29 cellular contexts compared by ENCODE assay signal in genomic region chr16:72285728-72286127, GRCh38.
DNase-seq lines count a peak whose midpoint lies in the region; ATAC-seq, FAIRE-seq and TF ChIP-seq lines count a peak whose summit lies in the region.
"Had no signal": no experiment of that assay in that cellular context is flagged by ENCODE, and none has a peak within 500 bp of the region (broad histone marks: within the 10 kb centered on the region; RNA-seq: fewer than 3 reads in every experiment).

No MANE protein-coding gene starts in this region.

- no peak for TF ChIP-seq CTCF in GM13977 (IDR thresholded peaks at IDR 0.05; ENCODE audit: extremely low read depth, insufficient read depth, missing control alignments)

- in situ Hi-C loops in GM13977 (cut with MboI; ENCODE audit: low pct_unique_long_range_greater_than_20kb, low sequenced_read_pairs, unreplicated experiment), result no loop called here

- DNase-seq in H54 (ENCODE audit: insufficient read length, low spot score) (no peak), RPMI7951 (ENCODE audit: low read depth) (peak; percentile 72), epithelial cell of prostate (ENCODE audit: low read depth, low spot score) (no peak), myocyte (ENCODE audit: low read depth) (peak; percentile 31), GM13977 (ENCODE audit: low spot score) (no peak)
- DNase-seq in stimulated activated CD4-positive, alpha-beta T cell treated with anti-CD3 and anti-CD28 coated beads, Interleukin-4, amount 100 ng/mL, for 24 hours, result no peak
- no peak for DNase-seq in activated CD4-positive, alpha-beta T cell treated with anti-CD3 and anti-CD28 coated beads, Interleukin-2, amount 50 U/mL, for 1 hour
- DNase-seq: activated CD4-positive, alpha-beta T cell treated with anti-CD3 and anti-CD28 coated beads for 4 hours; activated effector memory CD4-positive, alpha-beta T cell treated with anti-CD3 and anti-CD28 coated beads, Interleukin-2, amount 50 U/mL, for 16 hours; activated naive CD8-positive, alpha-beta T cell treated with anti-CD3 and anti-CD28 coated beads, Interleukin-2, amount 10 ng/mL, durations not matched to agents 7 days and 5 days; activated T-cell treated with anti-CD3 and anti-CD28 coated beads, Interleukin-2, amount 50 U/mL, for 1 hour; BE2C; CD8-positive, alpha-beta memory T cell; effector CD4-positive, alpha-beta T cell; foreskin keratinocyte; GM23248; KG1; naive B cell; NCI-H146; NCI-H2107; NCI-H446; NCI-H774; stimulated activated naive CD8-positive, alpha-beta T cell treated with anti-CD3 and anti-CD28 coated beads, Interleukin-15, Interleukin-2, amounts not matched to agents 100 U/mL and 50 U/mL, for 24 hours; T-helper 2 cell had no signal

- no peak for TF ChIP-seq POLR2A in H54 (IDR thresholded peaks at IDR 0.05; ENCODE audit: low read depth, low read length)

- FAIRE-seq in H54 (lab: Jason Lieb, UNC), result peak; percentile 6
- FAIRE-seq: colon, GM12892 had no signal

- peak overlapping the region; percentile 91 for H3K27ac ChIP-seq in epithelial cell of prostate
- H3K27ac ChIP-seq: foreskin keratinocyte, GM23248, RWPE1, SK-N-MC had no signal

- no peak for ATAC-seq in HG02840 (IDR thresholded peaks at IDR 0.05; ENCODE audit: low FRiP score, unreplicated experiment)
- ATAC-seq: foreskin keratinocyte; stimulated activated naive CD8-positive, alpha-beta T cell treated with anti-CD3 and anti-CD28 coated beads, Interleukin-15, Interleukin-2, amounts not matched to agents 100 U/mL and 50 U/mL, for 24 hours had no signal

Comparison
In these comparisons a context has a peak if more than half of its experiments do, and no peak if none do; other contexts are left out.
1. DNase-seq: peak in RPMI7951 (single experiment) and myocyte (single experiment); none in H54 (single experiment), epithelial cell of prostate (single experiment), stimulated activated CD4-positive, alpha-beta T cell treated with anti-CD3 and anti-CD28 coated beads, Interleukin-4, amount 100 ng/mL, for 24 hours (single experiment), activated CD4-positive, alpha-beta T cell treated with anti-CD3 and anti-CD28 coated beads, Interleukin-2, amount 50 U/mL, for 1 hour (single experiment) and GM13977 (single experiment).